Comparison of ENCODE assay signal across 19 cellular contexts in genomic region chr5:57191163-57191562, GRCh38. TPM values are rescaled to one million over a fixed set of nuclear protein-coding genes. Genes with fewer than 3 reads are reported as not detected.
DNase-seq lines count a peak whose midpoint lies in the region; ATAC-seq, FAIRE-seq and TF ChIP-seq lines count a peak whose summit lies in the region.
"Had no signal": no experiment of that assay in that cellular context is flagged by ENCODE, and none has a peak within 500 bp of the region (broad histone marks: within the 10 kb centered on the region; RNA-seq: fewer than 3 reads in every experiment).

No MANE protein-coding gene starts in this region.

- no peak for TF ChIP-seq RAD21 in H1 (IDR thresholded peaks at IDR 0.05 in 1 of 2, conservative IDR thresholded peaks at IDR 0.05 in 1 of 2; ENCODE audit: low read depth in 2 of 2, low read length in 2 of 2)

- H4K5ac ChIP-seq in H1 (ENCODE audit: insufficient read length, low read depth, low read length), result no peak overlapping the region

- no peak overlapping the region for H3K23ac ChIP-seq in H1 (ENCODE audit: insufficient read length)

- H2BK120ac ChIP-seq in H1 (replicated peaks; ENCODE audit: low read depth, low read length), result no peak overlapping the region

- TF ChIP-seq EP300 in H1 (IDR thresholded peaks at IDR 0.05; ENCODE audit: borderline replicate concordance in 1 of 2, low read depth in 2 of 2, low read length in 2 of 2), result no peak

- 0 out of 2 replicates have a peak overlapping the region, but pooled peaks have one; percentile 60 for H2BK5ac ChIP-seq in H1 (ENCODE audit: low read depth, low read length)

- H3K9me3 Mint-ChIP-seq in activated naive CD4-positive, alpha-beta T cell treated with anti-CD3 and anti-CD28 coated beads, Interleukin-2, amount 50 U/mL, for 24 hours, result no peaks in the 10 kb centered on the region
- H3K9me3 Mint-ChIP-seq in IgD-negative memory B cell, result peaks cover 0 to 3% (median 0%) of the 10 kb centered on the region in 3 donors
- H3K9me3 Mint-ChIP-seq in stimulated activated naive B cell treated with anti-CD40 and anti-IgM and Interleukin-4, amounts not matched to agents 10 μg/mL and 1 μg/mL and 100 μg/mL, for 72 hours, result peaks cover 0 to 2% of the 10 kb centered on the region in 2 donors
- H3K9me3 Mint-ChIP-seq: CD8-positive, alpha-beta T cell; HFFc6 had no signal

- no peak overlapping the region for H2BK20ac ChIP-seq in H1 (ENCODE audit: low read length)

- H3K23me2 ChIP-seq in H1 (ENCODE audit: low read depth, low read length), result no peaks in the 10 kb centered on the region

- H3K4me2 ChIP-seq in H1 (ENCODE audit: insufficient read depth in 1 of 2, low read depth in 2 of 2, low read length in 2 of 2), result no peak overlapping the region

- H3K36me3 Mint-ChIP-seq in activated naive CD4-positive, alpha-beta T cell treated with anti-CD3 and anti-CD28 coated beads, Interleukin-2, amount 50 U/mL, for 24 hours, result peaks cover 18% of the 10 kb centered on the region
- peaks cover 15% of the 10 kb centered on the region for H3K36me3 Mint-ChIP-seq in IgD-negative memory B cell
- peaks cover 26 to 49% of the 10 kb centered on the region in 2 donors for H3K36me3 Mint-ChIP-seq in stimulated activated naive B cell treated with anti-CD40 and anti-IgM and Interleukin-4, amounts not matched to agents 10 μg/mL and 1 μg/mL and 100 μg/mL, for 72 hours

- H4K8ac ChIP-seq in H1 (ENCODE audit: extremely low read depth, insufficient read depth, low read length), result no peak overlapping the region

- H3K9me3 ChIP-seq in H1 (ENCODE audit: insufficient read depth in 2 of 2, low read depth in 1 of 2, low read length in 1 of 2) (no peaks in the 10 kb centered on the region), A673 (ENCODE audit: low read depth, low read length, poor library complexity, severe bottlenecking) (no peaks in the 10 kb centered on the region)

- H3K9ac ChIP-seq in H1 (replicated peaks in 1 of 4; ENCODE audit: extremely low read depth in 1 of 4, low read depth in 3 of 4, low read length in 3 of 4), result no peak overlapping the region

- no peak for FAIRE-seq in H1 (lab: Jason Lieb, UNC)
- FAIRE-seq: D721Med, GM12892 had no signal

- H2BK15ac ChIP-seq in H1 (ENCODE audit: low read length), result no peak overlapping the region

- no peak overlapping the region for H2AK5ac ChIP-seq in H1 (ENCODE audit: low read depth, low read length)

- peak overlapping the region; percentile 35 for H3K27ac Mint-ChIP-seq in activated naive CD4-positive, alpha-beta T cell treated with anti-CD3 and anti-CD28 coated beads, Interleukin-2, amount 50 U/mL, for 24 hours
- H3K27ac Mint-ChIP-seq in IgD-negative memory B cell, result peak overlapping the region in 2 of 3 donors; percentile 23 to 80
- peak overlapping the region; percentile 25 for H3K27ac Mint-ChIP-seq in stimulated activated naive B cell treated with anti-CD40 and anti-IgM and Interleukin-4, amounts not matched to agents 10 μg/mL and 1 μg/mL and 100 μg/mL, for 72 hours
- H3K27ac Mint-ChIP-seq: HFFc6 had no signal

- H3K4ac ChIP-seq in H1 (replicated peaks; ENCODE audit: insufficient read length, low read depth, low read length), result no peak overlapping the region

- H3K27ac ChIP-seq in H1 (ENCODE audit: low read depth, low read length) (no peak overlapping the region), A673 (ENCODE audit: low read depth, low read length, poor library complexity, severe bottlenecking) (no peak overlapping the region)

- BruUV-seq in A673 (replicated peaks; lab: Mats Ljungman, UMichigan), result no TSS peak

- TF ChIP-seq POLR2A in H1 (IDR thresholded peaks at IDR 0.05; ENCODE audit: control extremely low read depth in 1 of 2, low read depth in 2 of 2, low read length in 2 of 2), result no peak

- TF ChIP-seq CTCF in H1 (IDR thresholded peaks at IDR 0.05; ENCODE audit: control extremely low read depth in 1 of 3, insufficient read depth in 1 of 3, low read depth in 1 of 3, low read length in 3 of 3) (no peak), A673 (conservative IDR thresholded peaks at IDR 0.05; ENCODE audit: low read depth, low read length) (no peak)

- H4K91ac ChIP-seq in H1 (replicated peaks; ENCODE audit: insufficient read length, low read length), result no peak overlapping the region

- no peak overlapping the region for H3K18ac ChIP-seq in H1 (ENCODE audit: extremely low read depth, low read length)

- H3K4me3 Mint-ChIP-seq in activated naive CD4-positive, alpha-beta T cell treated with anti-CD3 and anti-CD28 coated beads, Interleukin-2, amount 50 U/mL, for 24 hours, result no peak overlapping the region
- H3K4me3 Mint-ChIP-seq in IgD-negative memory B cell, result peak overlapping the region in 2 of 4 donors; percentile 51 to 54
- H3K4me3 Mint-ChIP-seq in stimulated activated naive B cell treated with anti-CD40 and anti-IgM and Interleukin-4, amounts not matched to agents 10 μg/mL and 1 μg/mL and 100 μg/mL, for 72 hours, result no peak overlapping the region
- H3K4me3 Mint-ChIP-seq: B cell; CD8-positive, alpha-beta T cell; HFFc6 had no signal

- POLR2A ChIA-PET in H1 (lab: Charles Lee; ENCODE audit: partially characterized antibody), result interaction anchor here (1.4 kb wide), 1 partner anchor 15 kb away, joined by 3 read pairs; no protein-coding TSS in a partner anchor
- POLR2A ChIA-PET in A673 (lab: Charles Lee; ENCODE audit: low non-redundant PET), result no interaction called here

- H3K4me1 ChIP-seq in H1 (replicated peaks in 1 of 4; ENCODE audit: control insufficient read depth in 3 of 4, insufficient read depth in 4 of 4, low read length in 3 of 4), result 0 out of 7 replicates have a peak, but pooled peaks cover 0 to 3% (median 0%) of the 10 kb centered on the region in 4 experiments
- H3K4me1 ChIP-seq in A673 (ENCODE audit: insufficient read depth, low read length, poor library complexity, severe bottlenecking), result peaks cover 21% of the 10 kb centered on the region

- H3K14ac ChIP-seq in H1 (ENCODE audit: insufficient read length), result no peak overlapping the region

- no peak overlapping the region for H2AFZ ChIP-seq in H1 (ENCODE audit: low read length)

- H3K27me3 ChIP-seq in H1 (replicated peaks in 1 of 4; ENCODE audit: control insufficient read depth in 3 of 4, extremely low read depth in 1 of 4, insufficient read depth in 3 of 4, low read length in 3 of 4) (no peaks in the 10 kb centered on the region), A673 (replicated peaks; ENCODE audit: insufficient read depth, low read depth, low read length, poor library complexity) (no peaks in the 10 kb centered on the region)

- CTCF ChIA-PET in H1 (lab: Charles Lee; ENCODE audit: partially characterized antibody), result no interaction called here
- CTCF ChIA-PET in A673 (lab: Charles Lee), result no interaction called here

- peaks cover 2% of the 10 kb centered on the region; the same call in 1 of the 2 replicates for H3K79me1 ChIP-seq in H1 (ENCODE audit: low read depth, low read length)

- peaks cover 93% of the 10 kb centered on the region for H3K4me1 Mint-ChIP-seq in activated naive CD4-positive, alpha-beta T cell treated with anti-CD3 and anti-CD28 coated beads, Interleukin-2, amount 50 U/mL, for 24 hours
- H3K4me1 Mint-ChIP-seq in IgD-negative memory B cell, result peaks cover 56 to 66% (median 60%) of the 10 kb centered on the region in 3 donors
- peaks cover 35 to 72% of the 10 kb centered on the region in 2 donors for H3K4me1 Mint-ChIP-seq in stimulated activated naive B cell treated with anti-CD40 and anti-IgM and Interleukin-4, amounts not matched to agents 10 μg/mL and 1 μg/mL and 100 μg/mL, for 72 hours

- intact Hi-C loops in A673 (cut with micrococcal nuclease; ENCODE audit: unreplicated experiment), result no loop called here

- ATAC-seq in stimulated activated naive B cell treated with anti-CD40 and anti-IgM and Interleukin-4, amounts not matched to agents 10 μg/mL and 1 μg/mL and 100 μg/mL, for 72 hours (replicated peaks), result no peak
- ATAC-seq: CD8-positive, alpha-beta T cell had no signal

- no peak for DNase-seq in activated naive CD4-positive, alpha-beta T cell treated with Interleukin-2 at 50 U/mL for 16 hours
- peak in 1 of 2 experiments; percentile 26 for DNase-seq in H1 (ENCODE audit: low read depth in 1 of 2, low spot score in 2 of 2)
- no peak for DNase-seq in stimulated activated naive B cell treated with anti-CD40 and anti-IgM and Interleukin-4, amounts not matched to agents 10 μg/mL and 1 μg/mL and 100 μg/mL, for 72 hours
- no peak for DNase-seq in glomerular visceral epithelial cell (ENCODE audit: extremely low spot score)
- no peak for DNase-seq in NCI-H524 (lab: John Stamatoyannopoulos, UW)
- DNase-seq in A673 (ENCODE audit: low spot score), result no peak
- DNase-seq: C1 segment of cervical spinal cord; CD8-positive, alpha-beta T cell; COR-L47; DMS153; DND-41; GDM1; HCEC 1CT; HFFc6 had no signal

- H3K4me3 ChIP-seq in H1 (ENCODE audit: extremely low read depth in 1 of 4, insufficient read depth in 2 of 4, low read depth in 3 of 4, low read length in 4 of 4), result no peak overlapping the region
- no peak overlapping the region for H3K4me3 ChIP-seq in A673 (ENCODE audit: low read depth, low read length, poor library complexity, severe bottlenecking)

- no peak overlapping the region for H2BK12ac ChIP-seq in H1 (ENCODE audit: low read depth, low read length)

- H3K36me3 ChIP-seq in H1 (ENCODE audit: control insufficient read depth in 2 of 4, insufficient read depth in 4 of 4, low read length in 3 of 4) (peaks cover 0 to 16% (median 0%) of the 10 kb centered on the region in 4 experiments; a peak in 3 of 8 replicates), A673 (ENCODE audit: insufficient read depth, low read length, poor library complexity, severe bottlenecking) (peaks cover 12% of the 10 kb centered on the region)

- peaks cover 34 to 42% of the 10 kb centered on the region in 2 experiments for H4K20me1 ChIP-seq in H1 (replicated peaks in 1 of 2; ENCODE audit: control insufficient read depth in 1 of 2, insufficient read depth in 2 of 2, low read length in 2 of 2)

- peaks cover 82 to 100% of the 10 kb centered on the region in 2 experiments for H3K79me2 ChIP-seq in H1 (ENCODE audit: control insufficient read depth in 1 of 2, insufficient read depth in 2 of 2, low read length in 2 of 2)

- H3K27me3 Mint-ChIP-seq in activated naive CD4-positive, alpha-beta T cell treated with anti-CD3 and anti-CD28 coated beads, Interleukin-2, amount 50 U/mL, for 24 hours, result no peaks in the 10 kb centered on the region
- no peaks in the 10 kb centered on the region for H3K27me3 Mint-ChIP-seq in IgD-negative memory B cell
- no peaks in the 10 kb centered on the region for H3K27me3 Mint-ChIP-seq in stimulated activated naive B cell treated with anti-CD40 and anti-IgM and Interleukin-4, amounts not matched to agents 10 μg/mL and 1 μg/mL and 100 μg/mL, for 72 hours
- H3K27me3 Mint-ChIP-seq: B cell had no signal

- H3K56ac ChIP-seq in H1 (replicated peaks; ENCODE audit: insufficient read length, low read depth, low read length), result no peak overlapping the region

- 90% methylated on average over 5 of the region's 5 CpGs; no CpG with 5 or more reads in 1 of the 2 experiments for WGBS in H1 (ENCODE audit: extremely low coverage in 1 of 2, insufficient coverage in 1 of 2, insufficient read length in 1 of 2, insufficient replicate concordance in 2 of 2, low coverage in 1 of 2, low lambda C conversion rate in 2 of 2, missing lambda C conversion rate in 1 of 2), 2 experiments

RNA-seq across cellular contexts. Expression of gene GPBP1, which starts 17.3 kb away (rescaled TPM):
- 83.3 TPM for polyA plus RNA-seq in IgD-negative memory B cell
- 104 and 108 TPM in 2 replicates for total RNA-seq in H1 (2021; fragmentation: NEBNext Ultra II Directional; extraction: Animal tissue kit (Norgen Biotek cat#: 25700))
- polyA plus RNA-seq in H1 (2011; rRNA removed), result 12.5 and 29.2 TPM in 2 replicates
- 54.6 TPM for polyA plus RNA-seq in H1 (2011; cell fraction: cytosol; rRNA removed)
- polyA plus RNA-seq in H1 (2011; cell fraction: nucleus; rRNA removed), result 14.3 TPM
- polyA plus RNA-seq in H1 (2012, experiment 1 of 2), result 56.5 to 96.5 TPM (median 60.7 TPM) in 4 replicates
- 4.8 TPM for polyA plus RNA-seq in H1 (2012, experiment 2 of 2)
- polyA plus RNA-seq in H1 (2013, experiment 1 of 2), result 77.9 TPM
- polyA plus RNA-seq in H1 (2013, experiment 2 of 2), result 72.0 TPM
- polyA minus RNA-seq in H1 (2011; rRNA and poly(A)+ RNA removed), result 30.6 and 31.8 TPM in 2 replicates
- polyA minus RNA-seq in H1 (2011; cell fraction: cytosol; rRNA and poly(A)+ RNA removed), result 41.2 TPM
- 60.3 TPM for polyA minus RNA-seq in H1 (2011; cell fraction: nucleus; rRNA and poly(A)+ RNA removed)
- total RNA-seq in A673 (2021), result 85.5 and 86.4 TPM in 2 replicates
